25 cellular contexts compared by ENCODE assay signal in the genomic region with DNA sequence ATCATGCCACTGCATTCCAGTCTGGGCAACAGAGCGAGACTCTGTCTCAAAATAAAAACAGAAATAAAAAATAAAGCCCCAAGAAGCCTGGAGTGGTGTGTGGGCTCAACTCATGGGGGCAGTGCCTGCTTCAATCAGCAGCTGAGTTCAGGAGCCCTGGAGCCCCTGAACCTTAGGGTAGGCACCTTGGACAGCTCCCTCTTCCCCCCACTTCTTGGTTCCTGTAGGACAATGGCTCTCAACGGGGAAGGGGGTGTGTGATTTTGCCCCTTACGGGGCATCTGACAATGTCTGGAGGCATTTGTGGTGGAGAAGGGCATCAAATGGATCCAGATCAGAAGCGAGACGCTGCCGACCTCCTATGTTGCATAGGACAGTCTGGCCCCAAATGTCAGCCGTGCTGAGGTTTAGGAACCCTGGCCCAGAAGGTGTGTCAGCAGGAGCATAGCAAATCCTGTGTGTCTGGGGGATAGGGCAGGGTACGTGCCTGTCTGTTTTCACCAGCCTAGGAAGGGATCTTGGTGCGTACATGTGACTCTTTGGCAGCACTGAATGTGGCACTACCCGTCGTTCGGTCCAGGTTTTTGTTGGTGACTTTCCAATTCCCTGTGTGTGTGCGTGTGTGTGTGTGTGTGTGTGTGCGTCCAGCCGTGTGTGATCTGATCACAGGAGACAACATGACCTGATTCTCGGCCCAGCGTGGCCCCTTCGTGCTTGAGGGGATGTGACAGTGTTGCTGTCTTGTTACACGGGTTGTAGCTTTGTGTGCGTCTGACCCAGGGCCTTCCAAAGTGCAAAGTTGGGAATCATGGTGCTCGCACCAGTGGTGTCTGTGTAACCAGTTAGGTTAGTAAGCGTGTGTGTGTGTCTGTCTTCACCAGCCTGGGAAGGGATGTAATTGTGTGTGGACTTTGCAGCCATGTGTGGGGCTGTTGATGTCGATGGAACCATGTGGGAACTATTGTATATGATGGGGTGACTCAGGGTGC. TPM values are rescaled to one million over a fixed set of nuclear protein-coding genes. Genes with fewer than 3 reads are reported as not detected.
DNase-seq lines count a peak whose midpoint lies in the region; ATAC-seq and TF ChIP-seq lines count a peak whose summit lies in the region.
"Had no signal": no experiment of that assay in that cellular context is flagged by ENCODE, and none has a peak within 500 bp of the region (broad histone marks: within the 10 kb centered on the region; RNA-seq: fewer than 3 reads in every experiment).

No MANE protein-coding gene starts in this region.

- no peaks in the 10 kb centered on the region for H3K23me2 ChIP-seq in H9 (ENCODE audit: insufficient read length, low read depth, low read length, poor library complexity, severe bottlenecking)

- H3K27ac ChIP-seq in H9 (ENCODE audit: insufficient read length, low read depth, low read length) (no peak overlapping the region), neural cell (ENCODE audit: low read length) (no peak overlapping the region)
- H3K27ac ChIP-seq: skin epidermis, WERI-Rb-1 had no signal

- no peaks in the 10 kb centered on the region for H3K9me2 ChIP-seq in neural cell (ENCODE audit: insufficient read depth, low read length)

- H3K9me3 ChIP-seq in H9 (ENCODE audit: control insufficient read depth, low read depth, low read length) (no peaks in the 10 kb centered on the region), neural cell (ENCODE audit: low read length) (no peaks in the 10 kb centered on the region)

- H3K36me3 ChIP-seq in neural cell (ENCODE audit: insufficient read depth, low read length) = no peaks in the 10 kb centered on the region
- H3K36me3 ChIP-seq: WERI-Rb-1 had no signal

- POLR2A ChIA-PET in WTC11 (lab: Charles Lee) = no interaction called here

- H3K56ac ChIP-seq in H9 (ENCODE audit: insufficient read length, low read depth, low read length) = no peak overlapping the region

- peaks cover 6 to 15% (median 14%) of the 10 kb centered on the region in 3 experiments; a peak in 6 of 7 replicates for H3K36me3 Mint-ChIP-seq in H9 (ENCODE audit: insufficient read depth in 1 of 3, low read depth in 3 of 3)
- H3K36me3 Mint-ChIP-seq in WTC11 = peaks cover 15% of the 10 kb centered on the region
- H3K36me3 Mint-ChIP-seq: CD8-positive, alpha-beta T cell had no signal

- no peak overlapping the region for H2BK12ac ChIP-seq in H9 (ENCODE audit: insufficient read length, low read depth, low read length)

- H3K27ac Mint-ChIP-seq in H9 = peak overlapping the region in 2 of 3 experiments; percentile 3 to 8; a peak in 2 of 7 replicates
- H3K27ac Mint-ChIP-seq in WTC11 = no peak overlapping the region
- H3K27ac Mint-ChIP-seq: CD8-positive, alpha-beta T cell; stimulated activated naive CD8-positive, alpha-beta T cell treated with anti-CD3 and anti-CD28 coated beads, Interleukin-15, amount 100 ng/mL, for 72 hours had no signal

- CTCF ChIA-PET in WTC11 (lab: Charles Lee) = interaction anchor here (0.9 to 1.1 kb wide), 2 partner anchors 60 to 103 kb away, joined by 3 to 6 read pairs; no protein-coding TSS in a partner anchor

- TF ChIP-seq EP300 in neural cell (conservative IDR thresholded peaks at IDR 0.05; ENCODE audit: poor library complexity, severe bottlenecking) = no peak

- H4K5ac ChIP-seq in H9 (ENCODE audit: insufficient read length, low read depth, low read length) = no peak overlapping the region

- H3K9ac ChIP-seq in H9 (ENCODE audit: extremely low read depth, insufficient read length, low read length) (no peak overlapping the region), neural cell (ENCODE audit: low read length) (peak overlapping the region; percentile 31)

- no peak overlapping the region for H2BK15ac ChIP-seq in H9 (ENCODE audit: low read depth, low read length)

- H3F3A ChIP-seq in neural cell (ENCODE audit: insufficient read depth, low read length, poor library complexity, severe bottlenecking) = no peaks in the 10 kb centered on the region

- H3K23ac ChIP-seq in H9 (ENCODE audit: insufficient read length, low read depth, low read length) = no peak overlapping the region

- no peak overlapping the region for H3K18ac ChIP-seq in H9 (ENCODE audit: insufficient read length, low read depth, low read length)

- no peaks in the 10 kb centered on the region for H3K79me2 ChIP-seq in H9 (ENCODE audit: insufficient read depth, low read length)
- H3K79me2 ChIP-seq in neural cell (replicated peaks; ENCODE audit: insufficient read depth, low read length) = no peaks in the 10 kb centered on the region

- H3K4me3 ChIP-seq in neural cell (ENCODE audit: low read length) = peak overlapping the region; percentile 34
- H3K4me3 ChIP-seq: skin epidermis had no signal

- TF ChIP-seq CTCF in H9 (conservative IDR thresholded peaks at IDR 0.05) (no peak; the same call in 2 of the 3 replicates), WTC11 (IDR thresholded peaks at IDR 0.05) (no peak), neural cell (IDR thresholded peaks at IDR 0.05; ENCODE audit: poor library complexity, severe bottlenecking) (no peak)

- H3K4me3 Mint-ChIP-seq in H9 (no peak overlapping the region), WTC11 (no peak overlapping the region)
- H3K4me3 Mint-ChIP-seq: CD8-positive, alpha-beta T cell; stimulated activated naive CD8-positive, alpha-beta T cell treated with anti-CD3 and anti-CD28 coated beads, Interleukin-15, amount 100 ng/mL, for 72 hours had no signal

- H2BK5ac ChIP-seq in H9 (ENCODE audit: insufficient read length, low read length) = no peak overlapping the region

- H3K4ac ChIP-seq in H9 (ENCODE audit: low read depth, low read length) = no peak overlapping the region

- peaks cover 5% of the 10 kb centered on the region for H3K27me3 Mint-ChIP-seq in H9 (ENCODE audit: low read depth)
- peaks cover 9% of the 10 kb centered on the region for H3K27me3 Mint-ChIP-seq in WTC11 (ENCODE audit: low read depth)

- H4K91ac ChIP-seq in H9 (ENCODE audit: insufficient read length, low read depth, low read length) = no peak overlapping the region

- H3K27me3 ChIP-seq in H9 (ENCODE audit: insufficient read depth, low read length) = no peaks in the 10 kb centered on the region
- H3K27me3 ChIP-seq in neural cell (ENCODE audit: insufficient read depth, low read depth, low read length) = no peaks in the 10 kb centered on the region

- no peak overlapping the region for H2BK120ac ChIP-seq in H9 (ENCODE audit: low read depth, low read length, poor library complexity, severe bottlenecking)

- H3K4me2 ChIP-seq in H9 (ENCODE audit: insufficient read depth, insufficient read length, low read length) (no peak overlapping the region), neural cell (ENCODE audit: low read length) (no peak overlapping the region)

- no peak overlapping the region for H3T11ph ChIP-seq in H9 (ENCODE audit: low read length)

- no peaks in the 10 kb centered on the region for H3K79me1 ChIP-seq in H9 (ENCODE audit: insufficient read depth, low read depth, low read length, poor library complexity, severe bottlenecking)

- no peak overlapping the region for H4K8ac ChIP-seq in H9 (replicated peaks; ENCODE audit: insufficient read length, low read depth, low read length)

- H2AK5ac ChIP-seq in H9 (ENCODE audit: insufficient read length, low read length) = no peak overlapping the region

- peaks cover 4 to 9% of the 10 kb centered on the region in 2 experiments; a peak in 3 of 4 replicates for H3K4me1 Mint-ChIP-seq in H9
- H3K4me1 Mint-ChIP-seq in WTC11 = peaks cover 15% of the 10 kb centered on the region
- H3K4me1 Mint-ChIP-seq: stimulated activated naive CD8-positive, alpha-beta T cell treated with anti-CD3 and anti-CD28 coated beads, Interleukin-15, amount 100 ng/mL, for 72 hours had no signal

- no peak overlapping the region for H2BK20ac ChIP-seq in H9 (ENCODE audit: low read depth, low read length, poor library complexity, severe bottlenecking)

- WGBS in H9 (ENCODE audit: extremely low coverage, insufficient read length, low lambda C conversion rate) = no CpG with 5 or more reads among the region's 23 CpGs

- H3K4me1 ChIP-seq in H9 (ENCODE audit: insufficient read depth, low read length) = no peaks in the 10 kb centered on the region; the same call in 1 of the 2 replicates

- TF ChIP-seq RAD21 in neural cell (conservative IDR thresholded peaks at IDR 0.05) = no peak

- H4K20me1 ChIP-seq in H9 (ENCODE audit: control insufficient read depth, insufficient read depth, insufficient read length) (no peaks in the 10 kb centered on the region), neural cell (ENCODE audit: insufficient read depth) (no peaks in the 10 kb centered on the region)

- no peak overlapping the region for H3K14ac ChIP-seq in H9 (ENCODE audit: insufficient read depth, low read length)

- DNase-seq in H9 = no peak
- DNase-seq in WTC11 (ENCODE audit: low spot score) = no peak
- DNase-seq in activated CD4-positive, alpha-beta T cell treated with anti-CD3 and anti-CD28 coated beads, Interleukin-2, amount 50 U/mL, for 48 hours = no peak
- DNase-seq: activated CD4-positive, alpha-beta T cell treated with anti-CD3 and anti-CD28 coated beads, Interleukin-2, amount 50 U/mL, for 4 hours; activated effector memory CD4-positive, alpha-beta T cell treated with Interleukin-2 at 50 U/mL for 16 hours; CD8-positive, alpha-beta T cell; HCEC 1CT; kidney glomerular epithelial cell; NCI-H1092 treated with DMSO at 0.1 percent for 48 hours; NCI-H2029 treated with DMSO at 0.1 percent for 48 hours; NCI-H446; stimulated activated CD4-positive, alpha-beta T cell treated with anti-CD3 and anti-CD28 coated beads, Interleukin-4, amount 100 ng/mL, for 4 hours; stimulated activated naive CD8-positive, alpha-beta T cell treated with anti-CD3 and anti-CD28 coated beads, Interleukin-15, amount 100 ng/mL, for 72 hours; T-helper 2 cell; trophoblast cell; WERI-Rb-1 had no signal

- peaks cover 0 to 6% of the 10 kb centered on the region in 2 experiments; a peak in 2 of 5 replicates for H3K9me3 Mint-ChIP-seq in H9
- peaks cover 8% of the 10 kb centered on the region for H3K9me3 Mint-ChIP-seq in WTC11
- H3K9me3 Mint-ChIP-seq: CD8-positive, alpha-beta T cell had no signal

- ATAC-seq in WTC11 (peak; percentile 38), GM21528 (IDR thresholded peaks at IDR 0.05; ENCODE audit: low FRiP score, unreplicated experiment) (no peak), GM21360 (IDR thresholded peaks at IDR 0.05; ENCODE audit: unreplicated experiment) (no peak)
- ATAC-seq: CD8-positive, alpha-beta T cell; stimulated activated naive CD8-positive, alpha-beta T cell treated with anti-CD3 and anti-CD28 coated beads, Interleukin-15, amount 100 ng/mL, for 72 hours had no signal

- H2AFZ ChIP-seq in H9 (ENCODE audit: low read length) (no peak overlapping the region), neural cell (ENCODE audit: low read depth, low read length) (no peak overlapping the region)

RNA-seq across cellular contexts. Expression of a gene that starts 7.5 kb away (rescaled TPM):
- total RNA-seq in H9 (2021) (41.4 and 42.3 TPM in 2 replicates), WTC11 (2021) (41.2 to 64.1 TPM (median 60.2 TPM) in 3 replicates)
- polyA plus RNA-seq in neural cell = 13.5 and 18.3 TPM in 2 replicates
- polyA minus RNA-seq in neural cell = 8.0 and 12.4 TPM in 2 replicates
- total RNA-seq: CD8-positive, alpha-beta T cell; fibroblast of lung; glomerular endothelial cell; HT-29; myocyte; SK-MEL-5 had no signal
- polyA plus RNA-seq: fibroblast of lung had no signal

RNA-seq across cellular contexts. Expression of a gene that starts 23.0 kb away (rescaled TPM):
- 5.3 and 5.6 TPM in 2 replicates for total RNA-seq in H9 (2021)
- 11.6 to 14.1 TPM (median 14.1 TPM) in 3 replicates for total RNA-seq in WTC11 (2021)
- 1.5 and 2.3 TPM in 2 replicates for polyA plus RNA-seq in neural cell
- 1.4 and 2.4 TPM in 2 replicates for polyA minus RNA-seq in neural cell
- total RNA-seq: CD8-positive, alpha-beta T cell had no signal

RNA-seq across cellular contexts. Expression of a gene that starts 47.2 kb away (rescaled TPM):
- 44.8 and 49.4 TPM in 2 replicates for total RNA-seq in H9 (2021)
- total RNA-seq in WTC11 (2021) = 60.6 to 63.8 TPM (median 62.1 TPM) in 3 replicates
- polyA plus RNA-seq in neural cell = 361 and 383 TPM in 2 replicates
- 179 and 180 TPM in 2 replicates for polyA minus RNA-seq in neural cell

RNA-seq across cellular contexts. Expression of a gene that starts 49.8 kb away (rescaled TPM):
- total RNA-seq in H9 (2021) = 1.7 TPM in 1 of 2 replicates, not detected in the other
- 1.7 to 2.1 TPM (median 1.9 TPM) in 3 replicates for total RNA-seq in WTC11 (2021)
- polyA plus RNA-seq in neural cell = not detected in 2 replicates
- polyA minus RNA-seq in neural cell = not detected in 2 replicates
- total RNA-seq: fibroblast of lung, glomerular endothelial cell, myocyte, SK-MEL-5 had no signal
- polyA plus RNA-seq: fibroblast of lung had no signal

RNA-seq across cellular contexts. Expression of a gene that starts 53.5 kb away (rescaled TPM):
- total RNA-seq in H9 (2021) = not detected in 2 replicates
- total RNA-seq in WTC11 (2021) = 0.53 to 0.63 TPM in 2 of 3 replicates, not detected in the other
- polyA plus RNA-seq in neural cell = not detected in 2 replicates
- not detected in 2 replicates for polyA minus RNA-seq in neural cell
- total RNA-seq: fibroblast of lung, glomerular endothelial cell, HT-29, myocyte, SK-MEL-5 had no signal
- polyA plus RNA-seq: fibroblast of lung had no signal
